In genomic region chr11:121649798-121650197, GRCh38 we compare ENCODE assay signal across 17 cellular contexts.
DNase-seq lines count a peak whose midpoint lies in the region; ATAC-seq and TF ChIP-seq lines count a peak whose summit lies in the region.
"Had no signal": no experiment of that assay in that cellular context is flagged by ENCODE, and none has a peak within 500 bp of the region (broad histone marks: within the 10 kb centered on the region; RNA-seq: fewer than 3 reads in every experiment).

No MANE protein-coding gene starts in this region.

- no peak overlapping the region for H3K4me3 ChIP-seq in CD8-positive, alpha-beta T cell (ENCODE audit: low read depth, low read length)

- H3K27ac ChIP-seq in CD8-positive, alpha-beta T cell (ENCODE audit: low read depth, low read length) = no peak overlapping the region
- H3K27ac ChIP-seq: 22Rv1, epithelial cell of prostate, foreskin keratinocyte had no signal

- no peaks in the 10 kb centered on the region for H3K9me3 Mint-ChIP-seq in CD8-positive, alpha-beta T cell
- H3K9me3 Mint-ChIP-seq in immature natural killer cell = no peaks in the 10 kb centered on the region
- H3K9me3 Mint-ChIP-seq: activated naive CD4-positive, alpha-beta T cell treated with anti-CD3 and anti-CD28 coated beads, Interleukin-2, amount 50 U/mL, for 72 hours; neural crest cell had no signal

- H3K4me1 Mint-ChIP-seq in CD8-positive, alpha-beta T cell (ENCODE audit: low read depth) = peaks cover 30% of the 10 kb centered on the region
- peaks cover 23 to 37% of the 10 kb centered on the region in 2 donors for H3K4me1 Mint-ChIP-seq in immature natural killer cell
- H3K4me1 Mint-ChIP-seq: B cell had no signal

- POLR2A ChIA-PET in CD8-positive, alpha-beta T cell (lab: Charles Lee) = no interaction called here

- no peak overlapping the region for H3K27ac Mint-ChIP-seq in CD8-positive, alpha-beta T cell
- peak overlapping the region in 4 of 6 donors; percentile 9 to 37 (median 22) for H3K27ac Mint-ChIP-seq in immature natural killer cell
- H3K27ac Mint-ChIP-seq: B cell had no signal

- ATAC-seq in CD8-positive, alpha-beta T cell = no peak
- no peak for ATAC-seq in HG02642 (IDR thresholded peaks at IDR 0.05; ENCODE audit: poor library complexity, unreplicated experiment)
- ATAC-seq: foreskin keratinocyte had no signal

- no peaks in the 10 kb centered on the region for H3K9me3 ChIP-seq in CD8-positive, alpha-beta T cell (ENCODE audit: low read length)

- no peaks in the 10 kb centered on the region for H3K36me3 Mint-ChIP-seq in CD8-positive, alpha-beta T cell
- H3K36me3 Mint-ChIP-seq in immature natural killer cell = peaks cover 0 to 3% (median 0%) of the 10 kb centered on the region in 3 donors
- H3K36me3 Mint-ChIP-seq: activated naive CD4-positive, alpha-beta T cell treated with anti-CD3 and anti-CD28 coated beads, Interleukin-2, amount 50 U/mL, for 72 hours had no signal

- intact Hi-C loops in CD8-positive, alpha-beta T cell (cut with DNase I, micrococcal nuclease) = loop anchor here in 1 of 2 experiments (10.0 kb wide), 1 partner anchor 935 kb away; no protein-coding TSS in a partner anchor
- intact Hi-C loops in posterior cingulate gyrus (cut with DNase I) = loop anchor here (10.0 kb wide), 1 partner anchor 645 kb away; no protein-coding TSS in a partner anchor

- DNase-seq in DMS153 (lab: John Stamatoyannopoulos, UW) (peak; percentile 33), DMS153 treated with DMSO at 0.1 percent for 48 hours (lab: John Stamatoyannopoulos, UW; ENCODE audit: unreplicated experiment) (no peak), NCI-H69 (lab: John Stamatoyannopoulos, UW) (peak; percentile 90), immature natural killer cell (no peak), posterior cingulate gyrus (no peak)
- DNase-seq in CD8-positive, alpha-beta T cell = no peak
- DNase-seq in activated CD4-positive, alpha-beta T cell treated with anti-CD3 and anti-CD28 coated beads, Interleukin-2, amount 50 U/mL, for 4 hours = no peak
- DNase-seq: dermis blood vessel endothelial cell, foreskin keratinocyte, NCI-H187 treated with DMSO at 0.1 percent for 48 hours, NCI-H82 had no signal

- no peak for TF ChIP-seq CTCF in CD8-positive, alpha-beta T cell (IDR thresholded peaks at IDR 0.05)

- CTCF ChIA-PET in CD8-positive, alpha-beta T cell (lab: Charles Lee) = no interaction called here

- no peaks in the 10 kb centered on the region for H3K36me3 ChIP-seq in CD8-positive, alpha-beta T cell (ENCODE audit: insufficient read depth, low read length)

- peak overlapping the region; percentile 30 for H3K4me3 Mint-ChIP-seq in CD8-positive, alpha-beta T cell
- peak overlapping the region in 1 of 5 donors; percentile 52 for H3K4me3 Mint-ChIP-seq in immature natural killer cell
- H3K4me3 Mint-ChIP-seq: B cell, neural crest cell had no signal

- H3K4me1 ChIP-seq in CD8-positive, alpha-beta T cell (ENCODE audit: insufficient read depth, low read length) = peaks cover 17% of the 10 kb centered on the region
- H3K4me1 ChIP-seq: foreskin keratinocyte had no signal

- H3K27me3 Mint-ChIP-seq in CD8-positive, alpha-beta T cell (ENCODE audit: low read depth) = no peaks in the 10 kb centered on the region
- H3K27me3 Mint-ChIP-seq in immature natural killer cell (ENCODE audit: low read depth in 3 of 3) = peaks cover 0 to 7% (median 1%) of the 10 kb centered on the region in 3 donors

- H3K27me3 ChIP-seq in CD8-positive, alpha-beta T cell (ENCODE audit: insufficient read depth, low read length) = no peaks in the 10 kb centered on the region
- H3K27me3 ChIP-seq: foreskin keratinocyte had no signal

Comparison
In these comparisons a context has a peak if more than half of its experiments do, and no peak if none do; other contexts are left out.
1. DNase-seq: peak in DMS153 (single experiment) and NCI-H69 (single experiment); none in DMS153 treated with DMSO at 0.1 percent for 48 hours (single experiment), CD8-positive, alpha-beta T cell (0 of 7), immature natural killer cell (0 of 3), posterior cingulate gyrus (0 of 10) and activated CD4-positive, alpha-beta T cell treated with anti-CD3 and anti-CD28 coated beads, Interleukin-2, amount 50 U/mL, for 4 hours (0 of 2).